In genomic region chr6:132589454-132589853, GRCh38 we compare ENCODE assay signal across 31 cellular contexts. TPM values are rescaled to one million over a fixed set of nuclear protein-coding genes. Genes with fewer than 3 reads are reported as not detected.
"Had no signal": no experiment of that assay in that cellular context is flagged by ENCODE, and none has a peak within 500 bp of the region (broad histone marks: within the 10 kb centered on the region; RNA-seq: fewer than 3 reads in every experiment).

Gene TAAR5 (minus strand): TSS chr6:132589741. CDS start chr6:132589686, 55 bp downstream.

- H3K9me3 Mint-ChIP-seq: activated CD4-positive, alpha-beta memory T cell treated with anti-CD3 and anti-CD28 coated beads, Interleukin-2, amount 10 ng/mL, durations not matched to agents 7 days and 5 days; activated CD4-positive, alpha-beta T cell treated with anti-CD3 and anti-CD28 coated beads, Interleukin-2, amount 10 ng/mL, durations not matched to agents 24 days and 14 days; activated naive CD4-positive, alpha-beta T cell treated with anti-CD3 and anti-CD28 coated beads, Interleukin-2, amount 10 ng/mL, durations not matched to agents 7 days and 5 days; activated naive CD4-positive, alpha-beta T cell treated with anti-CD3 and anti-CD28 coated beads, Interleukin-2, amount 50 U/mL, for 72 hours; activated naive CD8-positive, alpha-beta T cell treated with anti-CD3 and anti-CD28 coated beads, Interleukin-2, amount 10 ng/mL, durations not matched to agents 7 days and 5 days; activated T-cell treated with anti-CD3 and anti-CD28 coated beads, Interleukin-2, amount 50 U/mL, for 24 hours; activated T-cell treated with anti-CD3 and anti-CD28 coated beads, Interleukin-2, amount 50 U/mL, for 72 hours; effector memory CD8-positive, alpha-beta T cell; T-helper 2 cell treated with Interferon-gamma antibody and Interleukin-4, amounts not matched to agents 5 μg/mL and 100 μg/mL, for 36 hours had no signal

- FAIRE-seq: colon had no signal

- DNase-seq: activated CD4-positive, alpha-beta memory T cell treated with anti-CD3 and anti-CD28 coated beads, Interleukin-2, amount 10 ng/mL, durations not matched to agents 7 days and 5 days; activated CD4-positive, alpha-beta T cell treated with anti-CD3 and anti-CD28 coated beads for 36 hours; activated CD4-positive, alpha-beta T cell treated with anti-CD3 and anti-CD28 coated beads, Interleukin-2, amount 10 ng/mL, durations not matched to agents 24 days and 14 days; activated CD4-positive, CD25-positive, alpha-beta regulatory T cell; activated CD4-positive, CD25-positive, alpha-beta regulatory T cell treated with anti-CD3 and anti-CD28 coated beads, Interleukin-2, amount 50 U/mL, for 72 hours; activated gamma-delta T cell; activated naive CD4-positive, alpha-beta T cell; activated naive CD4-positive, alpha-beta T cell treated with anti-CD3 and anti-CD28 coated beads, Interleukin-2, amount 10 ng/mL, durations not matched to agents 7 days and 5 days; activated naive CD8-positive, alpha-beta T cell treated with anti-CD3 and anti-CD28 coated beads, Interleukin-2, amount 10 ng/mL, durations not matched to agents 7 days and 5 days; activated T-cell treated with anti-CD3 and anti-CD28 coated beads, Interleukin-2, amount 50 U/mL, for 24 hours; activated T-cell treated with anti-CD3 and anti-CD28 coated beads, Interleukin-2, amount 50 U/mL, for 72 hours; body of pancreas; caudate nucleus; cortex of kidney; dermis blood vessel endothelial cell; effector CD4-positive, alpha-beta T cell; effector memory CD8-positive, alpha-beta T cell; erythroblast; foreskin keratinocyte; gastrocnemius medialis; glutamatergic neuron; heart left ventricle; T-helper 1 cell; T-helper 17 cell; T1000; WERI-Rb-1 had no signal

- H3K4me1 ChIP-seq: esophagus muscularis mucosa, foreskin keratinocyte, gastrocnemius medialis, heart left ventricle had no signal

- H3K27me3 ChIP-seq: body of pancreas, foreskin keratinocyte, gastrocnemius medialis had no signal

- H3K27ac ChIP-seq: body of pancreas, esophagus muscularis mucosa, foreskin keratinocyte, gastrocnemius medialis, heart left ventricle, WERI-Rb-1 had no signal

- H3K4me3 ChIP-seq: body of pancreas, esophagus muscularis mucosa, gastrocnemius medialis, heart left ventricle had no signal

- H3K27ac Mint-ChIP-seq: activated CD4-positive, alpha-beta memory T cell treated with anti-CD3 and anti-CD28 coated beads, Interleukin-2, amount 10 ng/mL, durations not matched to agents 7 days and 5 days; activated CD4-positive, alpha-beta T cell treated with anti-CD3 and anti-CD28 coated beads for 36 hours; activated CD4-positive, alpha-beta T cell treated with anti-CD3 and anti-CD28 coated beads, Interleukin-2, amount 10 ng/mL, durations not matched to agents 24 days and 14 days; activated naive CD4-positive, alpha-beta T cell treated with anti-CD3 and anti-CD28 coated beads, Interleukin-2, amount 10 ng/mL, durations not matched to agents 7 days and 5 days; activated naive CD4-positive, alpha-beta T cell treated with anti-CD3 and anti-CD28 coated beads, Interleukin-2, amount 50 U/mL, for 72 hours; activated naive CD8-positive, alpha-beta T cell treated with anti-CD3 and anti-CD28 coated beads, Interleukin-2, amount 10 ng/mL, durations not matched to agents 7 days and 5 days; activated T-cell treated with anti-CD3 and anti-CD28 coated beads, Interleukin-2, amount 50 U/mL, for 24 hours; activated T-cell treated with anti-CD3 and anti-CD28 coated beads, Interleukin-2, amount 50 U/mL, for 72 hours; effector memory CD8-positive, alpha-beta T cell; T-helper 17 cell; T-helper 2 cell treated with Interferon-gamma antibody and Interleukin-4, amounts not matched to agents 5 μg/mL and 100 μg/mL, for 36 hours had no signal

- H3K9me3 ChIP-seq: body of pancreas, esophagus muscularis mucosa, gastrocnemius medialis, heart left ventricle had no signal

- H3K4me3 Mint-ChIP-seq: activated CD4-positive, alpha-beta memory T cell treated with anti-CD3 and anti-CD28 coated beads, Interleukin-2, amount 10 ng/mL, durations not matched to agents 7 days and 5 days; activated CD4-positive, alpha-beta T cell treated with anti-CD3 and anti-CD28 coated beads for 36 hours; activated CD4-positive, alpha-beta T cell treated with anti-CD3 and anti-CD28 coated beads, Interleukin-2, amount 10 ng/mL, durations not matched to agents 24 days and 14 days; activated naive CD4-positive, alpha-beta T cell treated with anti-CD3 and anti-CD28 coated beads, Interleukin-2, amount 10 ng/mL, durations not matched to agents 7 days and 5 days; activated naive CD8-positive, alpha-beta T cell treated with anti-CD3 and anti-CD28 coated beads, Interleukin-2, amount 10 ng/mL, durations not matched to agents 7 days and 5 days; activated T-cell treated with anti-CD3 and anti-CD28 coated beads, Interleukin-2, amount 50 U/mL, for 24 hours; activated T-cell treated with anti-CD3 and anti-CD28 coated beads, Interleukin-2, amount 50 U/mL, for 72 hours; effector memory CD8-positive, alpha-beta T cell; T-helper 17 cell; T-helper 2 cell treated with Interferon-gamma antibody and Interleukin-4, amounts not matched to agents 5 μg/mL and 100 μg/mL, for 36 hours had no signal

- H3K36me3 Mint-ChIP-seq: activated naive CD4-positive, alpha-beta T cell treated with anti-CD3 and anti-CD28 coated beads, Interleukin-2, amount 10 ng/mL, durations not matched to agents 7 days and 5 days; activated naive CD4-positive, alpha-beta T cell treated with anti-CD3 and anti-CD28 coated beads, Interleukin-2, amount 50 U/mL, for 72 hours; activated naive CD8-positive, alpha-beta T cell treated with anti-CD3 and anti-CD28 coated beads, Interleukin-2, amount 10 ng/mL, durations not matched to agents 7 days and 5 days had no signal

- H3K36me3 ChIP-seq: esophagus muscularis mucosa, gastrocnemius medialis, heart left ventricle, WERI-Rb-1 had no signal

- H3K4me1 Mint-ChIP-seq: activated CD4-positive, alpha-beta memory T cell treated with anti-CD3 and anti-CD28 coated beads, Interleukin-2, amount 10 ng/mL, durations not matched to agents 7 days and 5 days; activated CD4-positive, alpha-beta T cell treated with anti-CD3 and anti-CD28 coated beads for 36 hours; activated CD4-positive, alpha-beta T cell treated with anti-CD3 and anti-CD28 coated beads, Interleukin-2, amount 10 ng/mL, durations not matched to agents 24 days and 14 days; activated naive CD4-positive, alpha-beta T cell treated with anti-CD3 and anti-CD28 coated beads, Interleukin-2, amount 10 ng/mL, durations not matched to agents 7 days and 5 days; activated naive CD8-positive, alpha-beta T cell treated with anti-CD3 and anti-CD28 coated beads, Interleukin-2, amount 10 ng/mL, durations not matched to agents 7 days and 5 days; T-helper 17 cell had no signal

- ATAC-seq: activated CD4-positive, alpha-beta T cell treated with anti-CD3 and anti-CD28 coated beads for 36 hours; activated naive CD4-positive, alpha-beta T cell treated with anti-CD3 and anti-CD28 coated beads, Interleukin-2, amount 50 U/mL, for 72 hours; activated T-cell treated with anti-CD3 and anti-CD28 coated beads, Interleukin-2, amount 50 U/mL, for 72 hours; body of pancreas; effector memory CD8-positive, alpha-beta T cell; foreskin keratinocyte; gastrocnemius medialis; heart left ventricle; T-helper 17 cell had no signal

RNA-seq across cellular contexts. Expression of gene TAAR5, which starts in this region (rescaled TPM):
- total RNA-seq: activated CD4-positive, alpha-beta memory T cell treated with anti-CD3 and anti-CD28 coated beads, Interleukin-2, amount 10 ng/mL, durations not matched to agents 7 days and 5 days; activated CD4-positive, alpha-beta T cell treated with anti-CD3 and anti-CD28 coated beads for 36 hours; activated CD4-positive, alpha-beta T cell treated with anti-CD3 and anti-CD28 coated beads, Interleukin-2, amount 10 ng/mL, durations not matched to agents 24 days and 14 days; activated naive CD4-positive, alpha-beta T cell treated with anti-CD3 and anti-CD28 coated beads, Interleukin-2, amount 50 U/mL, for 72 hours; activated naive CD8-positive, alpha-beta T cell treated with anti-CD3 and anti-CD28 coated beads, Interleukin-2, amount 10 ng/mL, durations not matched to agents 7 days and 5 days; activated T-cell treated with anti-CD3 and anti-CD28 coated beads, Interleukin-2, amount 50 U/mL, for 72 hours; body of pancreas; chondrocyte; dermis blood vessel endothelial cell; esophagus muscularis mucosa; foreskin keratinocyte; gastrocnemius medialis; heart left ventricle; T-helper 17 cell had no signal
